Comparison of ENCODE assay signal across 2 cellular contexts in genomic region chr1:56595397-56596191, GRCh38. TPM values are rescaled to one million over a fixed set of nuclear protein-coding genes. Genes with fewer than 3 reads are reported as not detected.
"Had no signal": no experiment of that assay in that cellular context is flagged by ENCODE, and none has a peak within 500 bp of the region (broad histone marks: within the 10 kb centered on the region; RNA-seq: fewer than 3 reads in every experiment).

No MANE protein-coding gene starts in this region.

RNA-seq across cellular contexts. Expression of gene PLPP3, which starts 16.2 kb away (rescaled TPM):
- total RNA-seq: SJCRH30 had no signal

RNA-seq across cellular contexts. Expression of gene PRKAA2, which starts 49.5 kb away (rescaled TPM):
- total RNA-seq: OCI-LY7, SJCRH30 had no signal
